ENCODE assay signal across 9 cellular contexts in the genomic region with DNA sequence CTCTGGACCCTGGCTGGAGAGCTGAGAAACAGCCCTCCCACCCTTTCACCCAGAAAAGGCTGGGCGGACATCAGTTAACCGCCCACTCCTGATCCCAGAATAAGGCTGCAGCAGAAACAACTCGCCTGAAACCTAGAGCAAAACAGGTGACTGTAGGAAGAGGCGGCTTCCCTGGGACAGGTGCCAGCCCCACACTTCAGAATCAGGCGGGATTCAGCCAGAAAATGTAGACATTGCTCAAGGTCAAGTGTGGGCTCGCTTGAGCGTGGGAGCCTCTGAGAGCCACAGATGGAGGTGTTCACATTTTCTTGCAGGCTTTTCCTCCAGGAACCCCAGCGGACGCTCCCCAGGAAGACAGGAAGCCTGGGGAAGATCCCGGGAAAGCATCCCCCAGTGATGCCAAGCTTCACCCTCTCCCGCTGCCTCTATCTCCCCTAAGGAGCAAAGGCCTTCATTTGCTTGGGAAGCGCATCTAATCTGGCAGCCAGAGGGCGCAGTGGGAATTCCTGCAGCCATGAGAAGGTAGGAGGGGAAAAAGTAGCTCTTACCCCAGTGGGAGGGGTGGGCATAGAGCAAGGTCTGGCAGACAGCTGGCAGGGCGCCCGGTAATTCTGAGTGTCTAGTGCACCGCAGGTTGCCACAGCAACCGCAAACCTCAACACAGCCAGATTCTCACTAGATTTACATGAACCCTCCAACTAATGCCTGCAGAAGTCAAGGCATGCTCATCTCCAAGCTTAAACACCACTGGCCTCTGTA.
DNase-seq lines count a peak whose midpoint lies in the region; ATAC-seq and TF ChIP-seq lines count a peak whose summit lies in the region.
"Had no signal": no experiment of that assay in that cellular context is flagged by ENCODE, and none has a peak within 500 bp of the region (broad histone marks: within the 10 kb centered on the region; RNA-seq: fewer than 3 reads in every experiment).

No MANE protein-coding gene starts in this region.

- H3K9me3 Mint-ChIP-seq in HFFc6 = peaks cover 42% of the 10 kb centered on the region

- no peak overlapping the region for H3K4me3 Mint-ChIP-seq in HFFc6

- H3K4me1 ChIP-seq in lower lobe of right lung = no peaks in the 10 kb centered on the region
- H3K4me1 ChIP-seq: breast epithelium had no signal

- ATAC-seq in lower lobe of right lung (peak; percentile 48 to 80), HG02938 (IDR thresholded peaks at IDR 0.05; ENCODE audit: unreplicated experiment) (no peak)

- DNase-seq in AG04450 (ENCODE audit: low read depth, low spot score) = peak; percentile 42
- DNase-seq in HFFc6 = no peak
- DNase-seq in NCI-H510A (lab: John Stamatoyannopoulos, UW) = peak; percentile 60
- peak; percentile 4 to 52 for DNase-seq in cardiac fibroblast (ENCODE audit: low read depth in 2 of 2)
- DNase-seq in lower lobe of right lung = peak; percentile 72
- DNase-seq in AG20443 (ENCODE audit: low spot score) = no peak
- DNase-seq in GM10266 (ENCODE audit: extremely low spot score) = no peak

- H3K4me1 Mint-ChIP-seq in HFFc6 (ENCODE audit: low read depth) = no peaks in the 10 kb centered on the region; the same call in 1 of the 2 replicates

- POLR2A ChIA-PET in AG04450 (lab: Yijun Ruan, JAX) = no interaction called here

- intact Hi-C loops in lower lobe of right lung (cut with DNase I) = no loop called here

- no peaks in the 10 kb centered on the region for H3K36me3 Mint-ChIP-seq in HFFc6 (ENCODE audit: low read depth)

- no peak overlapping the region for H3K4me3 ChIP-seq in AG04450 (ENCODE audit: low read depth, low read length)
- no peak overlapping the region for H3K4me3 ChIP-seq in cardiac fibroblast (replicated peaks in 1 of 2; ENCODE audit: low read depth in 2 of 2, low read length in 2 of 2)
- H3K4me3 ChIP-seq in lower lobe of right lung = no peak overlapping the region
- H3K4me3 ChIP-seq: breast epithelium had no signal

- no peak overlapping the region for H3K27ac Mint-ChIP-seq in HFFc6

- H3K27me3 ChIP-seq in AG04450 (ENCODE audit: control insufficient read depth, insufficient read depth, low read length) = peaks cover 2% of the 10 kb centered on the region
- H3K27me3 ChIP-seq in lower lobe of right lung (ENCODE audit: low read depth) = no peaks in the 10 kb centered on the region
- H3K27me3 ChIP-seq: breast epithelium had no signal

- peaks cover 4% of the 10 kb centered on the region for H3K27me3 Mint-ChIP-seq in HFFc6 (ENCODE audit: insufficient read depth)

- TF ChIP-seq CTCF in AG04450 (IDR thresholded peaks at IDR 0.05; ENCODE audit: low read depth, low read length) = peak; percentile 59
- peak; percentile 46 for TF ChIP-seq CTCF in HFFc6 (IDR thresholded peaks at IDR 0.05)
- TF ChIP-seq CTCF in cardiac fibroblast (IDR thresholded peaks at IDR 0.05; ENCODE audit: low read depth, low read length) = no peak
- peak; percentile 33 for TF ChIP-seq CTCF in lower lobe of right lung (IDR thresholded peaks at IDR 0.05)
- TF ChIP-seq CTCF in GM10266 (IDR thresholded peaks at IDR 0.05; ENCODE audit: control insufficient read depth, insufficient read depth, low read depth, missing control alignments) = no peak

- H3K9me3 ChIP-seq in AG04450 (ENCODE audit: control insufficient read depth, insufficient read depth, low read length) = peaks cover under 1% of the 10 kb centered on the region; the same call in 1 of the 2 replicates
- no peaks in the 10 kb centered on the region for H3K9me3 ChIP-seq in lower lobe of right lung
- H3K9me3 ChIP-seq: breast epithelium had no signal

- CTCF ChIA-PET in AG04450 (lab: Charles Lee) = interaction anchor here (0.6 to 2.1 kb wide), 11 partner anchors 11 to 104 kb away, joined by 3 to 12 read pairs (median 4); no protein-coding TSS in a partner anchor

- no peaks in the 10 kb centered on the region for H3K36me3 ChIP-seq in lower lobe of right lung
- H3K36me3 ChIP-seq: breast epithelium had no signal

- H3K27ac ChIP-seq in AG04450 (ENCODE audit: low read depth, low read length) (no peak overlapping the region), lower lobe of right lung (no peak overlapping the region)
- H3K27ac ChIP-seq: breast epithelium had no signal

Comparison
In these comparisons a context has a peak if more than half of its experiments do, and no peak if none do; other contexts are left out.
1. DNase-seq: peak in AG04450 (single experiment), NCI-H510A (single experiment), cardiac fibroblast (2 of 2) and lower lobe of right lung (single experiment); none in HFFc6 (single experiment), AG20443 (single experiment) and GM10266 (single experiment).
2. CTCF ChIP-seq: peak in AG04450 (single experiment), HFFc6 (single experiment) and lower lobe of right lung (single experiment); none in cardiac fibroblast (single experiment) and GM10266 (single experiment).